Comparison of ENCODE assay signal across 9 cellular contexts in the genomic region with DNA sequence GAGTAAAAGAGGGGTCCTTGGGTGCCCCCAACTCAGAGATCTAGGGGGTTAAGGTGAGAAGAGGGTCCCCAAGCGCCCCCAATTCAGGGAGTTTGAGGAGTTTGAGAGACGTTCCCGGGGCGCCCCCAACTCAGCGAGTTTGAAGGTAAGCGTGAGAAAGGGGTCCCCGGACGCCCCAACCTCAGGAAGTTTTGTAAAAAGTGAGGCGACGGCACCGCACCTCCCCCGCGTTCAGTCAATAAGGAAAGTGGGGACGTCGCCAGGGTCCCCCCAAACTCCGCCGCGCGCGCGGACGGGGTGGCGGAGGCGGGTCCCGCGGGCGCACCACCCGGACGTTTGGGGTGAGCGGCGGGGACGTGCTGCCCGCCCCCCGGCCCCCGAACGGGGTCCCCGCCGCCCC. TPM values are rescaled to one million over a fixed set of nuclear protein-coding genes. Genes with fewer than 3 reads are reported as not detected.
DNase-seq lines count a peak whose midpoint lies in the region; ATAC-seq and TF ChIP-seq lines count a peak whose summit lies in the region.
"Had no signal": no experiment of that assay in that cellular context is flagged by ENCODE, and none has a peak within 500 bp of the region (broad histone marks: within the 10 kb centered on the region; RNA-seq: fewer than 3 reads in every experiment).

No MANE protein-coding gene starts in this region.

- H3K27ac Mint-ChIP-seq in activated naive CD8-positive, alpha-beta T cell treated with anti-CD3 and anti-CD28 coated beads, Interleukin-2, amount 50 U/mL, for 24 hours = peak overlapping the region; percentile 78

- intact Hi-C loops in testis (cut with DNase I; ENCODE audit: low total_unique reads) = no loop called here

- peak overlapping the region in 1 of 2 donors; percentile 66 for H3K27ac ChIP-seq in testis

- TF ChIP-seq POLR2A in testis (IDR thresholded peaks at IDR 0.05) = no peak

- no peaks in the 10 kb centered on the region for H3K9me3 Mint-ChIP-seq in activated naive CD8-positive, alpha-beta T cell treated with anti-CD3 and anti-CD28 coated beads, Interleukin-2, amount 50 U/mL, for 24 hours

- WGBS in testis, 2 donors = 0 to 1% methylated on average over 4 to 23 of the region's 38 CpGs

- H3K36me3 Mint-ChIP-seq in activated naive CD8-positive, alpha-beta T cell treated with anti-CD3 and anti-CD28 coated beads, Interleukin-2, amount 50 U/mL, for 24 hours (ENCODE audit: low read depth) = no peaks in the 10 kb centered on the region

- no peak for TF ChIP-seq CTCF in kidney epithelial cell (IDR thresholded peaks at IDR 0.05; ENCODE audit: insufficient read depth, low read length, poor library complexity, severe bottlenecking)
- TF ChIP-seq CTCF in testis (IDR thresholded peaks at IDR 0.05) = no peak

- DNase-seq in activated CD4-positive, alpha-beta T cell treated with anti-CD3 and anti-CD28 coated beads for 48 hours = peak; percentile 14
- DNase-seq in activated CD4-positive, alpha-beta T cell treated with anti-CD3 and anti-CD28 coated beads, Interleukin-2, amount 50 U/mL, for 1 hour = no peak
- peak; percentile 19 for DNase-seq in activated naive CD8-positive, alpha-beta T cell treated with anti-CD3 and anti-CD28 coated beads, Interleukin-2, amount 50 U/mL, for 24 hours
- DNase-seq in kidney epithelial cell (ENCODE audit: low read depth) = no peak
- DNase-seq in testis = no peak
- no peak for DNase-seq in COLO668 (lab: John Stamatoyannopoulos, UW; ENCODE audit: unreplicated experiment)
- DNase-seq in Ammon's horn (ENCODE audit: low spot score) = no peak
- no peak for DNase-seq in SKM-1 treated with dmso at 0.1 percent for 144 hours (lab: John Stamatoyannopoulos, UW; ENCODE audit: unreplicated experiment)

- peaks cover 13% of the 10 kb centered on the region for H3K4me1 ChIP-seq in testis

- ATAC-seq in activated naive CD8-positive, alpha-beta T cell treated with anti-CD3 and anti-CD28 coated beads, Interleukin-2, amount 50 U/mL, for 24 hours = peak; percentile 1

- no peaks in the 10 kb centered on the region for H3K9me3 ChIP-seq in testis

- H3K4me1 Mint-ChIP-seq in activated naive CD8-positive, alpha-beta T cell treated with anti-CD3 and anti-CD28 coated beads, Interleukin-2, amount 50 U/mL, for 24 hours = peaks cover 22% of the 10 kb centered on the region

- H3K36me3 ChIP-seq in kidney epithelial cell (ENCODE audit: control insufficient read depth, insufficient read depth, low read length) = no peaks in the 10 kb centered on the region
- no peaks in the 10 kb centered on the region for H3K36me3 ChIP-seq in testis (ENCODE audit: low read depth, missing control alignments)

- no peaks in the 10 kb centered on the region for H3K27me3 ChIP-seq in kidney epithelial cell (ENCODE audit: control insufficient read depth, insufficient read depth, low read length)
- H3K27me3 ChIP-seq in testis = no peaks in the 10 kb centered on the region

- H3K4me3 ChIP-seq in kidney epithelial cell (ENCODE audit: low read depth, low read length) = peak overlapping the region; percentile 44
- H3K4me3 ChIP-seq in testis = peak overlapping the region; percentile 66 to 68

- H3K27me3 Mint-ChIP-seq in activated naive CD8-positive, alpha-beta T cell treated with anti-CD3 and anti-CD28 coated beads, Interleukin-2, amount 50 U/mL, for 24 hours = peaks cover 6% of the 10 kb centered on the region

- H3K4me3 Mint-ChIP-seq in activated naive CD8-positive, alpha-beta T cell treated with anti-CD3 and anti-CD28 coated beads, Interleukin-2, amount 50 U/mL, for 24 hours = peak overlapping the region; percentile 86

RNA-seq across cellular contexts. Expression of a gene that starts 0.4 kb away (rescaled TPM):
- 4.5 and 6.5 TPM in 2 replicates for total RNA-seq in kidney epithelial cell
- total RNA-seq in testis = 100 to 1,000 TPM in 1 of 2 donors, 10 to 100 TPM in 1; 92.9 to 127 TPM
- polyA plus RNA-seq in testis (ENCODE audit: insufficient read depth, low read depth, low replicate concordance) = 197 TPM

RNA-seq across cellular contexts. Expression of a gene that starts 25.5 kb away (rescaled TPM):
- total RNA-seq in kidney epithelial cell (not detected in 2 replicates), testis (100 to 1,000 TPM in 1 of 2 donors, 10 to 100 TPM in 1; 83.4 to 316 TPM)
- polyA plus RNA-seq in testis (ENCODE audit: insufficient read depth, low read depth, low replicate concordance) = 411 TPM
- total RNA-seq: lung microvascular endothelial cell had no signal

Comparison
In these comparisons a context has a peak if more than half of its experiments do, and no peak if none do; other contexts are left out.
1. DNase-seq: peak in activated CD4-positive, alpha-beta T cell treated with anti-CD3 and anti-CD28 coated beads for 48 hours (single experiment) and activated naive CD8-positive, alpha-beta T cell treated with anti-CD3 and anti-CD28 coated beads, Interleukin-2, amount 50 U/mL, for 24 hours (single experiment); none in activated CD4-positive, alpha-beta T cell treated with anti-CD3 and anti-CD28 coated beads, Interleukin-2, amount 50 U/mL, for 1 hour (single experiment), kidney epithelial cell (single experiment), testis (single experiment), COLO668 (single experiment), Ammon's horn (single experiment) and SKM-1 treated with dmso at 0.1 percent for 144 hours (single experiment).
2. RNA of a gene that starts 0.4 kb away (total RNA-seq): 92.9 to 127 TPM in testis; 4.5 to 6.5 TPM in kidney epithelial cell; every median in the first group is over 10 times any median in the second.
3. RNA of a gene that starts 25.5 kb away (total RNA-seq): 83.4 to 316 TPM in testis; not detected in kidney epithelial cell; every median in the first group is over 10 times any median in the second.